In the genomic region with DNA sequence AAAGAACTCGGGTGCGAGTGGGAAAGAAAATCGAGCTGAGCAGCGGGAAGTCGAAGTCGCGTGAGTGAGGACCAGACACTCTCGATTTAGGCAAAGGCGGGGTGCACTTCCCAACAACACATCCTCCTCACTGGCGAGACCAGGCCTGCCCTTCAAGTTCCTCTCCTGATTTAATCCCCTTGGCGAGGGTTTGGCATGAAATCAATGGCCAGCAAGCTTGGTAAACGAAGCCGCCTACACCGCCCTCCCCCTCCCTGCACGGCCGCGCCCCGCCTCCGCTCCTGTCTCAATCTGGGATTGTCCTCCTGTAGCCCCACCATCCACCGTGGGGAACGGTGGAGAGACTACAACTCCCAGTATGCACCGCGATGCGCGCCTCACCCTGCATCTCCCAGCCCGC, we compare ENCODE assay signal across 8 cellular contexts. TPM values are rescaled to one million over a fixed set of nuclear protein-coding genes. Genes with fewer than 3 reads are reported as not detected.
"Had no signal": no experiment of that assay in that cellular context is flagged by ENCODE, and none has a peak within 500 bp of the region (broad histone marks: within the 10 kb centered on the region; RNA-seq: fewer than 3 reads in every experiment).

A gene with protein sequence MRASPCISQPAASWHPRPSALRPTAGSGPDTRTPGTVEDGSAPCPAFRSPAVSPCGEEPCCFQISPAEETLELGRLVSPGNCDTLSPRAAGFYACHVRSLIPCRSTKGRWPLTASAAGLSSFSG (plus strand): TSS at position 301 of the 400 bp plus-strand sequence. CDS start 68 bp downstream, at position 369.

RNA-seq across cellular contexts. Expression of the gene that starts here (rescaled TPM):
- total RNA-seq: activated CD4-positive, alpha-beta memory T cell treated with anti-CD3 and anti-CD28 coated beads, Interleukin-2, amount 10 ng/mL, durations not matched to agents 7 days and 5 days; activated T-helper 2 cell treated with anti-CD3 and anti-CD28 coated beads, Interferon-gamma antibody, Interleukin-2, Interleukin-4, amounts not matched to agents 10 μg/mL and 5 μg/mL and 100 μg/mL, durations not matched to agents 14 hours and 24 hours and 36 hours; aorta; astrocyte; body of pancreas; T-helper 1 cell treated with Interleukin-12 subunit alpha and Interleukin-12 subunit beta and Interleukin-4 antibody, amounts not matched to agents 30 ng/mL and 1 ng/mL, for 36 hours; T-helper 2 cell treated with Interferon-gamma antibody and Interleukin-4, amounts not matched to agents 100 ng/mL and 5 ng/mL, for 36 hours; WTC11 had no signal
